1 cellular context compared by ENCODE assay signal in the genomic region with DNA sequence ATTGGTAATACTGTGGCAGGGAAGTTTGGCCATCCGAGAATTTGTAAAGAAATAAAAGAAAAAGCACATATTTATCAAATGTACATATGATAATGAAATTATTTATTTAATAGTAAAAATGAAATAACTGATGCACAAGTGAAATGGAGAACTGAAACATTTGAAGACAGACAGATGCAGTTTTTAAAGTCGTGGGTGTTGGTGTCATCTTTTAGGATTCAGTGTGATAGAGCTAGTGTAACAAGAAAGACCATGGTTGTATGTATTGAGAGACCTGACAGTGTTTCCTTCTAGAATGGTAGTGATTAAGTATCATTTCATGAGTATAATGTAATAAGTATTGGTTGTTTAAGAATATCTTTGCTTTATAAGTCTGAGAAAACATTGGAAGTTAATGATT.
TF ChIP-seq lines count a peak whose summit lies in the region.

No MANE protein-coding gene starts in this region.

TF ChIP-seq in endothelial cell of umbilical vein, 7 proteins besides CTCF, POLR2A, EP300 and RAD21:
- no peak for TF ChIP-seq MYC (IDR thresholded peaks at IDR 0.05; ENCODE audit: low read depth, low read length)
- TF ChIP-seq FOS (IDR thresholded peaks at IDR 0.05; ENCODE audit: borderline replicate concordance, insufficient read depth, low read length), result no peak
- TF ChIP-seq POLR2AphosphoS5 (IDR thresholded peaks at IDR 0.05; ENCODE audit: insufficient read depth, low read depth, low read length), result no peak
- no peak for TF ChIP-seq GATA2 (IDR thresholded peaks at IDR 0.05; ENCODE audit: insufficient read depth, insufficient read length, low read depth, low read length)
- no peak for TF ChIP-seq EZH2 (IDR thresholded peaks at IDR 0.05; ENCODE audit: borderline replicate concordance, low read depth, low read length, severe bottlenecking)
- TF ChIP-seq MAX (IDR thresholded peaks at IDR 0.05; ENCODE audit: insufficient read depth, insufficient read length), result no peak
- TF ChIP-seq JUN (IDR thresholded peaks at IDR 0.05; ENCODE audit: borderline replicate concordance, insufficient read depth, insufficient read length, low read depth), result no peak
